ENCODE assay signal across 1 cellular context in the genomic region with DNA sequence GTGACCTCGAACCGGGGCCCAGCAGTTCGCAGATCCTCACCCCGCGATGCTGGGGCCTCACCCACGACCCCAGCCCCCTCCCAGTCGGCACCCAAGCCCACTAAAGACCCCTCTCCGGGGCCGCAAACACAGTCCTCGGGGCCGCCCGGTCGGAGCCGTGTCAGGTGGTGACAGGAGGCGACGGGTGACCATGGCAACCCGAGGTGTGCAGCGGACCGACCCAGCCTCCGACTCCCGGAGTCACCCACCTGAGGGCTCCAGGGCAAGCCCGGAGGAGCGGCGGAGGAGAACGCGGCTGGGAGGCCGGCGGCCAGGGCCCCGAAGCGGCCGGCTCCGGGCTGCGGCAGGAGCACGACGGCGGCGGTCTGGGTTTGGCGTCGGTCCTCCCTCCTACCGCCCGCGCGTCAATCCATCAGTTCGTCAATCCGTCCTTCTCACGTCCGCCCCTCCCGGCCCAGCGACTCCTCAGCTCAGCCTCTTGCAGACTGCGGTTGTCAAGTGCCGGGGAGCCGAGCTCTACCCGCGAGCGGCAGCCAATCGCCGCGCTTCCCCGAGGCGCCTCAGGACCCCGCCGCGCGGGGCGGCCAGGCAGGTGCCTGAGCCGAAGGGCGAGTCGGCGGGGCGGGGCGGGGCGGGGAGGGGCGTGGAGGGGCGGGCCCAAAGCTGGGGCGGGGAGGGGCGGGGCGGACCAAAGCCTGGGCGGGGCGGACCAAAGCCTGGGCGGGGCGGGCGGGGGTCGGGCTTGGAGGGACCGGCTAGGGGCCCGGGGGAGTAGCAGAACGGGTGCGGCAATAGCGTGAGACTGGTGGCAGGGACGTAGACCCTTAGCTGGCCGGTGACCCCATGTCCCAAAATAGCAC.
TF ChIP-seq lines count a peak whose summit lies in the region.

A gene (minus strand): TSS at position 489 of the 860 bp plus-strand sequence. CDS start 18,590 bp downstream, outside the sequence.

TF ChIP-seq in HepG2, 621 proteins besides CTCF, POLR2A, EP300 and RAD21 (continued from another document and continues in another):
- TF ChIP-seq, protein P1, sequence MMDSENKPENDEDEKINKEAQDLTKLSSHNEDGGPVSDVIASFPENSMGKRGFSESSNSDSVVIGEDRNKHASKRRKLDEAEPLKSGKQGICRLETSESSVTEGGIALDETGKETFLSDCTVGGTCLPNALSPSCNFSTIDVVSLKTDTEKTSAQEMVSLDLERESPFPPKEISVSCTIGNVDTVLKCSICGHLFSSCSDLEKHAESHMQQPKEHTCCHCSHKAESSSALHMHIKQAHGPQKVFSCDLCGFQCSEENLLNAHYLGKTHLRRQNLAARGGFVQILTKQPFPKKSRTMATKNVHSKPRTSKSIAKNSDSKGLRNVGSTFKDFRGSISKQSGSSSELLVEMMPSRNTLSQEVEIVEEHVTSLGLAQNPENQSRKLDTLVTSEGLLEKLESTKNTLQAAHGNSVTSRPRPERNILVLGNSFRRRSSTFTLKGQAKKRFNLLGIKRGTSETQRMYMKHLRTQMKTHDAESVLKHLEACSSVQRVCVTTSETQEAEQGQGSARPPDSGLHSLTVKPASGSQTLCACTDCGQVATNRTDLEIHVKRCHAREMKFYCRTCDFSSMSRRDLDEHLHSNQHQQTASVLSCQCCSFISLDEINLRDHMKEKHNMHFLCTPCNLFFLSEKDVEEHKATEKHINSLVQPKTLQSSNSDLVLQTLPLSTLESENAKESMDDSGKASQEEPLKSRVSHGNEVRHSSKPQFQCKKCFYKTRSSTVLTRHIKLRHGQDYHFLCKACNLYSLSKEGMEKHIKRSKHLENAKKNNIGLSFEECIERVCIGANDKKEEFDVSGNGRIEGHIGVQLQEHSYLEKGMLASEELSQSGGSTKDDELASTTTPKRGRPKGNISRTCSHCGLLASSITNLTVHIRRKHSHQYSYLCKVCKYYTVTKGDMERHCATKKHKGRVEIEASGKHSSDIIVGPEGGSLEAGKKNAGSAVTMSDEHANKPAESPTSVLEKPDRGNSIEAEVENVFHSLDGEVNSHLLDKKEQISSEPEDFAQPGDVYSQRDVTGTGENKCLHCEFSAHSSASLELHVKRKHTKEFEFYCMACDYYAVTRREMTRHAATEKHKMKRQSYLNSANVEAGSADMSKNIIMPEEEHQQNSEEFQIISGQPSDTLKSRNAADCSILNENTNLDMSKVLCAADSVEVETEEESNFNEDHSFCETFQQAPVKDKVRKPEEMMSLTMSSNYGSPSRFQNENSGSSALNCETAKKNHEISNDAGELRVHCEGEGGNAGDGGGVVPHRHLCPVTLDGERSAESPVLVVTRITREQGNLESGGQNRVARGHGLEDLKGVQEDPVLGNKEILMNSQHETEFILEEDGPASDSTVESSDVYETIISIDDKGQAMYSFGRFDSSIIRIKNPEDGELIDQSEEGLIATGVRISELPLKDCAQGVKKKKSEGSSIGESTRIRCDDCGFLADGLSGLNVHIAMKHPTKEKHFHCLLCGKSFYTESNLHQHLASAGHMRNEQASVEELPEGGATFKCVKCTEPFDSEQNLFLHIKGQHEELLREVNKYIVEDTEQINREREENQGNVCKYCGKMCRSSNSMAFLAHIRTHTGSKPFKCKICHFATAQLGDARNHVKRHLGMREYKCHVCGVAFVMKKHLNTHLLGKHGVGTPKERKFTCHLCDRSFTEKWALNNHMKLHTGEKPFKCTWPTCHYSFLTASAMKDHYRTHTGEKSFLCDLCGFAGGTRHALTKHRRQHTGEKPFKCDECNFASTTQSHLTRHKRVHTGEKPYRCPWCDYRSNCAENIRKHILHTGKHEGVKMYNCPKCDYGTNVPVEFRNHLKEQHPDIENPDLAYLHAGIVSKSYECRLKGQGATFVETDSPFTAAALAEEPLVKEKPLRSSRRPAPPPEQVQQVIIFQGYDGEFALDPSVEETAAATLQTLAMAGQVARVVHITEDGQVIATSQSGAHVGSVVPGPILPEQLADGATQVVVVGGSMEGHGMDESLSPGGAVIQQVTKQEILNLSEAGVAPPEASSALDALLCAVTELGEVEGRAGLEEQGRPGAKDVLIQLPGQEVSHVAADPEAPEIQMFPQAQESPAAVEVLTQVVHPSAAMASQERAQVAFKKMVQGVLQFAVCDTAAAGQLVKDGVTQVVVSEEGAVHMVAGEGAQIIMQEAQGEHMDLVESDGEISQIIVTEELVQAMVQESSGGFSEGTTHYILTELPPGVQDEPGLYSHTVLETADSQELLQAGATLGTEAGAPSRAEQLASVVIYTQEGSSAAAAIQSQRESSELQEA (CRISPR knock-in tag; IDR thresholded peaks at IDR 0.05; ENCODE audit: not compliant biosample characterization), result no peak
- TF ChIP-seq GATA4 (IDR thresholded peaks at IDR 0.05; ENCODE audit: borderline replicate concordance, low read depth) (peak; percentile 73; the same call in 1 of the 2 replicates), MYNN (CRISPR knock-in tag; IDR thresholded peaks at IDR 0.05; ENCODE audit: low read depth) (no peak), NFYC (CRISPR knock-in tag; IDR thresholded peaks at IDR 0.05) (peak; percentile 75), THAP11 (CRISPR knock-in tag; IDR thresholded peaks at IDR 0.05) (peak; percentile 66), FOXC1 (CRISPR knock-in tag; IDR thresholded peaks at IDR 0.05; ENCODE audit: borderline replicate concordance) (no peak; the same call in 1 of the 2 replicates), ATAD3A (CRISPR knock-in tag; IDR thresholded peaks at IDR 0.05) (no peak; the same call in 1 of the 2 replicates), ZNF207 (IDR thresholded peaks at IDR 0.05; ENCODE audit: borderline replicate concordance) (no peak), RFX1 (IDR thresholded peaks at IDR 0.05) (peak; percentile 57), ZNF546 (CRISPR knock-in tag; conservative IDR thresholded peaks at IDR 0.05) (peak; percentile 56; the same call in 1 of the 2 replicates), WIZ (CRISPR knock-in tag; IDR thresholded peaks at IDR 0.05) (no peak), ZFP62 (CRISPR knock-in tag; IDR thresholded peaks at IDR 0.05) (no peak), HES4 (CRISPR knock-in tag; IDR thresholded peaks at IDR 0.05; ENCODE audit: borderline replicate concordance) (0 out of 2 replicates have a peak, but pooled peaks have one; percentile 78), ZBTB42 (CRISPR knock-in tag; IDR thresholded peaks at IDR 0.05) (no peak), TARDBP (CRISPR knock-in tag; IDR thresholded peaks at IDR 0.05) (peak; percentile 65; the same call in 1 of the 2 replicates), IKZF4 (CRISPR knock-in tag; IDR thresholded peaks at IDR 0.05; ENCODE audit: borderline replicate concordance, low read depth, not compliant biosample characterization) (peak; percentile 10), POLR2AphosphoS5 (IDR thresholded peaks at IDR 0.05; ENCODE audit: low read depth, low read length) (peak; percentile 93), SRF (IDR thresholded peaks at IDR 0.05; ENCODE audit: low read depth, low read length) (no peak), TAF1 (CRISPR knock-in tag; IDR thresholded peaks at IDR 0.05) (peak; percentile 96), KDM5B (CRISPR knock-in tag; IDR thresholded peaks at IDR 0.05; ENCODE audit: borderline replicate concordance) (peak; percentile 74; the same call in 1 of the 2 replicates), ZSCAN20 (CRISPR knock-in tag; IDR thresholded peaks at IDR 0.05; ENCODE audit: borderline replicate concordance) (no peak)
- TF ChIP-seq, protein P2, sequence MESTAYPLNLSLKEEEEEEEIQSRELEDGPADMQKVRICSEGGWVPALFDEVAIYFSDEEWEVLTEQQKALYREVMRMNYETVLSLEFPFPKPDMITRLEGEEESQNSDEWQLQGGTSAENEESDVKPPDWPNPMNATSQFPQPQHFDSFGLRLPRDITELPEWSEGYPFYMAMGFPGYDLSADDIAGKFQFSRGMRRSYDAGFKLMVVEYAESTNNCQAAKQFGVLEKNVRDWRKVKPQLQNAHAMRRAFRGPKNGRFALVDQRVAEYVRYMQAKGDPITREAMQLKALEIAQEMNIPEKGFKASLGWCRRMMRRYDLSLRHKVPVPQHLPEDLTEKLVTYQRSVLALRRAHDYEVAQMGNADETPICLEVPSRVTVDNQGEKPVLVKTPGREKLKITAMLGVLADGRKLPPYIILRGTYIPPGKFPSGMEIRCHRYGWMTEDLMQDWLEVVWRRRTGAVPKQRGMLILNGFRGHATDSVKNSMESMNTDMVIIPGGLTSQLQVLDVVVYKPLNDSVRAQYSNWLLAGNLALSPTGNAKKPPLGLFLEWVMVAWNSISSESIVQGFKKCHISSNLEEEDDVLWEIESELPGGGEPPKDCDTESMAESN (CRISPR knock-in tag; conservative IDR thresholded peaks at IDR 0.05), result peak; percentile 71; the same call in 1 of the 2 replicates
- TF ChIP-seq, protein P3, sequence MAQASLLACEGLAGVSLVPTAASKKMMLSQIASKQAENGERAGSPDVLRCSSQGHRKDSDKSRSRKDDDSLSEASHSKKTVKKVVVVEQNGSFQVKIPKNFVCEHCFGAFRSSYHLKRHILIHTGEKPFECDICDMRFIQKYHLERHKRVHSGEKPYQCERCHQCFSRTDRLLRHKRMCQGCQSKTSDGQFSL (CRISPR knock-in tag; IDR thresholded peaks at IDR 0.05), result no peak
- TF ChIP-seq, protein P4, sequence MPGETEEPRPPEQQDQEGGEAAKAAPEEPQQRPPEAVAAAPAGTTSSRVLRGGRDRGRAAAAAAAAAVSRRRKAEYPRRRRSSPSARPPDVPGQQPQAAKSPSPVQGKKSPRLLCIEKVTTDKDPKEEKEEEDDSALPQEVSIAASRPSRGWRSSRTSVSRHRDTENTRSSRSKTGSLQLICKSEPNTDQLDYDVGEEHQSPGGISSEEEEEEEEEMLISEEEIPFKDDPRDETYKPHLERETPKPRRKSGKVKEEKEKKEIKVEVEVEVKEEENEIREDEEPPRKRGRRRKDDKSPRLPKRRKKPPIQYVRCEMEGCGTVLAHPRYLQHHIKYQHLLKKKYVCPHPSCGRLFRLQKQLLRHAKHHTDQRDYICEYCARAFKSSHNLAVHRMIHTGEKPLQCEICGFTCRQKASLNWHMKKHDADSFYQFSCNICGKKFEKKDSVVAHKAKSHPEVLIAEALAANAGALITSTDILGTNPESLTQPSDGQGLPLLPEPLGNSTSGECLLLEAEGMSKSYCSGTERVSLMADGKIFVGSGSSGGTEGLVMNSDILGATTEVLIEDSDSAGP (CRISPR knock-in tag; IDR thresholded peaks at IDR 0.05; ENCODE audit: borderline replicate concordance), result peak; percentile 76; the same call in 1 of the 2 replicates
- TF ChIP-seq, protein P5, sequence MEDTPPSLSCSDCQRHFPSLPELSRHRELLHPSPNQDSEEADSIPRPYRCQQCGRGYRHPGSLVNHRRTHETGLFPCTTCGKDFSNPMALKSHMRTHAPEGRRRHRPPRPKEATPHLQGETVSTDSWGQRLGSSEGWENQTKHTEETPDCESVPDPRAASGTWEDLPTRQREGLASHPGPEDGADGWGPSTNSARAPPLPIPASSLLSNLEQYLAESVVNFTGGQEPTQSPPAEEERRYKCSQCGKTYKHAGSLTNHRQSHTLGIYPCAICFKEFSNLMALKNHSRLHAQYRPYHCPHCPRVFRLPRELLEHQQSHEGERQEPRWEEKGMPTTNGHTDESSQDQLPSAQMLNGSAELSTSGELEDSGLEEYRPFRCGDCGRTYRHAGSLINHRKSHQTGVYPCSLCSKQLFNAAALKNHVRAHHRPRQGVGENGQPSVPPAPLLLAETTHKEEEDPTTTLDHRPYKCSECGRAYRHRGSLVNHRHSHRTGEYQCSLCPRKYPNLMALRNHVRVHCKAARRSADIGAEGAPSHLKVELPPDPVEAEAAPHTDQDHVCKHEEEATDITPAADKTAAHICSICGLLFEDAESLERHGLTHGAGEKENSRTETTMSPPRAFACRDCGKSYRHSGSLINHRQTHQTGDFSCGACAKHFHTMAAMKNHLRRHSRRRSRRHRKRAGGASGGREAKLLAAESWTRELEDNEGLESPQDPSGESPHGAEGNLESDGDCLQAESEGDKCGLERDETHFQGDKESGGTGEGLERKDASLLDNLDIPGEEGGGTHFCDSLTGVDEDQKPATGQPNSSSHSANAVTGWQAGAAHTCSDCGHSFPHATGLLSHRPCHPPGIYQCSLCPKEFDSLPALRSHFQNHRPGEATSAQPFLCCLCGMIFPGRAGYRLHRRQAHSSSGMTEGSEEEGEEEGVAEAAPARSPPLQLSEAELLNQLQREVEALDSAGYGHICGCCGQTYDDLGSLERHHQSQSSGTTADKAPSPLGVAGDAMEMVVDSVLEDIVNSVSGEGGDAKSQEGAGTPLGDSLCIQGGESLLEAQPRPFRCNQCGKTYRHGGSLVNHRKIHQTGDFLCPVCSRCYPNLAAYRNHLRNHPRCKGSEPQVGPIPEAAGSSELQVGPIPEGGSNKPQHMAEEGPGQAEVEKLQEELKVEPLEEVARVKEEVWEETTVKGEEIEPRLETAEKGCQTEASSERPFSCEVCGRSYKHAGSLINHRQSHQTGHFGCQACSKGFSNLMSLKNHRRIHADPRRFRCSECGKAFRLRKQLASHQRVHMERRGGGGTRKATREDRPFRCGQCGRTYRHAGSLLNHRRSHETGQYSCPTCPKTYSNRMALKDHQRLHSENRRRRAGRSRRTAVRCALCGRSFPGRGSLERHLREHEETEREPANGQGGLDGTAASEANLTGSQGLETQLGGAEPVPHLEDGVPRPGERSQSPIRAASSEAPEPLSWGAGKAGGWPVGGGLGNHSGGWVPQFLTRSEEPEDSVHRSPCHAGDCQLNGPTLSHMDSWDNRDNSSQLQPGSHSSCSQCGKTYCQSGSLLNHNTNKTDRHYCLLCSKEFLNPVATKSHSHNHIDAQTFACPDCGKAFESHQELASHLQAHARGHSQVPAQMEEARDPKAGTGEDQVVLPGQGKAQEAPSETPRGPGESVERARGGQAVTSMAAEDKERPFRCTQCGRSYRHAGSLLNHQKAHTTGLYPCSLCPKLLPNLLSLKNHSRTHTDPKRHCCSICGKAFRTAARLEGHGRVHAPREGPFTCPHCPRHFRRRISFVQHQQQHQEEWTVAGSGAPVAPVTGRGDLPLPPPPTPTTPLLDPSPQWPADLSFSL (CRISPR knock-in tag; IDR thresholded peaks at IDR 0.05), result no peak
- TF ChIP-seq, protein P6, sequence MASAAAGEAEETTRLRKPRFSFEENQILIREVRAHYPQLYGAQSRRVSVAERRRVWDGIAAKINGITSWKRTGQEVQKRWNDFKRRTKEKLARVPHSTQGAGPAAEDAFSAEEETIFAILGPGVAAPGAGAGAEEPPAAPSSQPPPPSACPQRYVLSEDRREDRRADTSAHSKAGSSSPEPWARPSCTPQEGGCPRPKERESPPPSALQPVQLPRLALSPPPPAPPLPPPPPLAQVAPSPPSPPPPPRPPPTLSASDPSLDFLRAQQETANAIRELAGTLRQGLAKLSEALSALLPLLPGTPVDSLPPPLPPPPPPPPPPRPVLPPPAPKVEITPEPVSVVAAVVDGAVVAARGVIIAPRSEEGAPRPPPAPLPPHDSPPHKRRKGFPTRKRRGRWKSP (CRISPR knock-in tag; IDR thresholded peaks at IDR 0.05), result 0 out of 2 replicates have a peak, but pooled peaks have one; percentile 34
